18 cellular contexts compared by ENCODE assay signal in the genomic region with DNA sequence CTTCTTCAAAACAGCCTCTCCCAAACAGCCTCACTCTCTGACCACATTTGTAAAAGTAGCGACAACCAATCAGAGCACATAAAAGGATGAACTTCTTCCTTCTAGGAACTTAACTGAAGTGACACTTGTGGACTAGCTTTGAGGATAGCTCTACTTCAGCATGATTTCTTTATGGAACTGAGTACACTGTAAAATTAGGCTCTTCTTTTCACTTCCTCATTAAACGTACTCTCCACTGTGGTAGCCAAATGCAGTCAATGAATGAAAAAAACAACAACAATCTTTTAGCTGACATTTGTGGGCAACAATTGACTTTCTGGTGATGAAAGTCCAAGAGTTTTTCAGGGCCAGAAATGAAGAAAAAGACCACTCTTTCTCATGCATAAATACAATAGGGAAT.
A peak's percentile ranks its signal among the peaks of the same experiment; 100 is the strongest.
DNase-seq lines count a peak whose midpoint lies in the region; ATAC-seq and FAIRE-seq lines count a peak whose summit lies in the region.
"Had no signal": no experiment of that assay in that cellular context is flagged by ENCODE, and none has a peak within 500 bp of the region (broad histone marks: within the 10 kb centered on the region; RNA-seq: fewer than 3 reads in every experiment).

No MANE protein-coding gene starts in this region.

- H3K4me3 Mint-ChIP-seq in stimulated activated effector memory CD8-positive, alpha-beta T cell treated with anti-CD3 and anti-CD28 coated beads, Interleukin-12 subunit alpha, Interleukin-12 subunit beta, amount 100 ng/mL, for 72 hours: no peak overlapping the region
- H3K4me3 Mint-ChIP-seq in stimulated activated naive CD8-positive, alpha-beta T cell treated with anti-CD3 and anti-CD28 coated beads, Interleukin-15, amount 100 ng/mL, for 72 hours: no peak overlapping the region
- H3K4me3 Mint-ChIP-seq: T-cell had no signal

- no peaks in the 10 kb centered on the region for H3K27me3 Mint-ChIP-seq in stimulated activated naive CD8-positive, alpha-beta T cell treated with anti-CD3 and anti-CD28 coated beads, Interleukin-15, amount 100 ng/mL, for 72 hours

- H3K27ac Mint-ChIP-seq in stimulated activated effector memory CD8-positive, alpha-beta T cell treated with anti-CD3 and anti-CD28 coated beads, Interleukin-12 subunit alpha, Interleukin-12 subunit beta, amount 100 ng/mL, for 72 hours: no peak overlapping the region
- H3K27ac Mint-ChIP-seq in stimulated activated naive CD8-positive, alpha-beta T cell treated with anti-CD3 and anti-CD28 coated beads, Interleukin-15, amount 100 ng/mL, for 72 hours: no peak overlapping the region
- H3K27ac Mint-ChIP-seq: T-cell had no signal

- peak; percentile 41 for ATAC-seq in HG02642 (IDR thresholded peaks at IDR 0.05; ENCODE audit: poor library complexity, unreplicated experiment)
- no peak for ATAC-seq in stimulated activated effector memory CD8-positive, alpha-beta T cell treated with anti-CD3 and anti-CD28 coated beads, Interleukin-12 subunit alpha, Interleukin-12 subunit beta, amount 100 ng/mL, for 72 hours
- ATAC-seq in stimulated activated naive CD8-positive, alpha-beta T cell treated with anti-CD3 and anti-CD28 coated beads, Interleukin-15, amount 100 ng/mL, for 72 hours: no peak
- ATAC-seq: T-cell had no signal

- H3K9me3 Mint-ChIP-seq in stimulated activated effector memory CD8-positive, alpha-beta T cell treated with anti-CD3 and anti-CD28 coated beads, Interleukin-12 subunit alpha, Interleukin-12 subunit beta, amount 100 ng/mL, for 72 hours: no peaks in the 10 kb centered on the region
- no peaks in the 10 kb centered on the region for H3K9me3 Mint-ChIP-seq in stimulated activated naive CD8-positive, alpha-beta T cell treated with anti-CD3 and anti-CD28 coated beads, Interleukin-15, amount 100 ng/mL, for 72 hours
- H3K9me3 Mint-ChIP-seq: T-cell had no signal

- H3K4me1 Mint-ChIP-seq in stimulated activated effector memory CD8-positive, alpha-beta T cell treated with anti-CD3 and anti-CD28 coated beads, Interleukin-12 subunit alpha, Interleukin-12 subunit beta, amount 100 ng/mL, for 72 hours: no peaks in the 10 kb centered on the region
- no peaks in the 10 kb centered on the region for H3K4me1 Mint-ChIP-seq in stimulated activated naive CD8-positive, alpha-beta T cell treated with anti-CD3 and anti-CD28 coated beads, Interleukin-15, amount 100 ng/mL, for 72 hours

- DNase-seq in NOMO-1 treated with DMSO at 0.1 percent for 48 hours (lab: John Stamatoyannopoulos, UW; ENCODE audit: unreplicated experiment): peak; percentile 2
- DNase-seq in NOMO-1 (lab: John Stamatoyannopoulos, UW; ENCODE audit: unreplicated experiment in 2 of 2): no peak
- peak; percentile 50 for DNase-seq in MV-4-11 (lab: John Stamatoyannopoulos, UW)
- DNase-seq in HTR-8/SVneo (ENCODE audit: insufficient read length, low spot score): no peak
- DNase-seq in dedifferentiated amniotic fluid mesenchymal stem cell (ENCODE audit: extremely low spot score): no peak
- DNase-seq in stimulated activated effector memory CD8-positive, alpha-beta T cell treated with anti-CD3 and anti-CD28 coated beads, Interleukin-12 subunit alpha, Interleukin-12 subunit beta, amount 100 ng/mL, for 72 hours (ENCODE audit: low spot score in 2 of 2): no peak
- DNase-seq in stimulated activated naive CD8-positive, alpha-beta T cell treated with anti-CD3 and anti-CD28 coated beads, Interleukin-15, amount 100 ng/mL, for 72 hours: no peak
- DNase-seq: DMS79 treated with DMSO at 0.1 percent for 48 hours, HCEC 1CT, NCI-H146, NCI-H2081, NCI-H2227 treated with DMSO at 0.1 percent for 48 hours, NCI-H524, SHP77, SK-N-SH, T-cell had no signal

- FAIRE-seq in HTR-8/SVneo (lab: Jason Lieb, UNC): no peak
- FAIRE-seq: RCC 7860 had no signal

- H3K36me3 Mint-ChIP-seq in stimulated activated effector memory CD8-positive, alpha-beta T cell treated with anti-CD3 and anti-CD28 coated beads, Interleukin-12 subunit alpha, Interleukin-12 subunit beta, amount 100 ng/mL, for 72 hours: no peaks in the 10 kb centered on the region
- H3K36me3 Mint-ChIP-seq: T-cell had no signal

Comparison
In these comparisons a context has a peak if more than half of its experiments do, and no peak if none do; other contexts are left out.
1. DNase-seq: peak in NOMO-1 treated with DMSO at 0.1 percent for 48 hours (single experiment) and MV-4-11 (single experiment); none in NOMO-1 (0 of 2), HTR-8/SVneo (single experiment), dedifferentiated amniotic fluid mesenchymal stem cell (single experiment), stimulated activated effector memory CD8-positive, alpha-beta T cell treated with anti-CD3 and anti-CD28 coated beads, Interleukin-12 subunit alpha, Interleukin-12 subunit beta, amount 100 ng/mL, for 72 hours (0 of 2) and stimulated activated naive CD8-positive, alpha-beta T cell treated with anti-CD3 and anti-CD28 coated beads, Interleukin-15, amount 100 ng/mL, for 72 hours (0 of 2).